ENCODE assay signal across 1 cellular context in the genomic region with DNA sequence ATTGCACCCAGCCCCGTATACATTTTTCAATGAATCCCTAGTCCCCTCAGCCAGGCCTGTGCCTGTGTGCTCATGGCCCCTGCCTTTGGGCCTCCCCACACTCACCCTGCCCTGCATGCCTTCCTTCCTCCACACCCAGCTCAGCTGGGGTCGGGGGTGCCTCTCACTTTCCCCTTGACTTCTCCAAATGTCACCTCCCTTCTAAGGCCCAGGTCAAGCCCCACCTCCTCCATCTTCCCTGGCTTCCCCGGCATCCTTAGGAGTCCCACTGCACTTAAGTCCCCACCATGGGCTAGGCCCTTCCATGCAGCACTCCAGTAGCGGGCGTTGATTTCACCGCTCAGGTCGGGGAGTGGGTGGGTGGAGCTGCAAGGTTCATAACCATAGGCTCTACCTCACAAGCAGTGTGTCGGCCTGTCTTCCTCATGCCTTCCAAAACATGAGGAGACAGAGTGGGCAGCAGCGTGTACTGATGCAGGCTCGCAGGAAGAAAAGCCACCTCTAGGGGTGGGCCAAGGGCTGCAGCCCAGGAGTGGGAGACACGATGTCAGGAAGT.
TF ChIP-seq lines count a peak whose summit lies in the region.

No MANE protein-coding gene starts in this region.

TF ChIP-seq in HepG2, 621 proteins besides CTCF, POLR2A, EP300 and RAD21:
- TF ChIP-seq ZNF83 (CRISPR knock-in tag; IDR thresholded peaks at IDR 0.05; ENCODE audit: borderline replicate concordance) (no peak), ZNF441 (CRISPR knock-in tag; IDR thresholded peaks at IDR 0.05; ENCODE audit: borderline replicate concordance) (no peak), HMGA1 (CRISPR knock-in tag; conservative IDR thresholded peaks at IDR 0.05) (no peak), STAG1 (CRISPR knock-in tag; IDR thresholded peaks at IDR 0.05) (no peak), ZNF792 (CRISPR knock-in tag; IDR thresholded peaks at IDR 0.05) (no peak), ZMAT3 (CRISPR knock-in tag; conservative IDR thresholded peaks at IDR 0.05) (no peak), EHMT2 (IDR thresholded peaks at IDR 0.05; ENCODE audit: borderline replicate concordance, low read depth, low read length) (no peak), CEBPB (IDR thresholded peaks at IDR 0.05; ENCODE audit: borderline replicate concordance, low read depth, low read length) (no peak), SP1 (IDR thresholded peaks at IDR 0.05) (no peak), SP1 (CRISPR knock-in tag; IDR thresholded peaks at IDR 0.05) (no peak), MIER2 (CRISPR knock-in tag; IDR thresholded peaks at IDR 0.05) (no peak), ATF1 (CRISPR knock-in tag; IDR thresholded peaks at IDR 0.05) (no peak), TGIF2 (CRISPR knock-in tag; IDR thresholded peaks at IDR 0.05) (no peak), RFXAP (CRISPR knock-in tag; IDR thresholded peaks at IDR 0.05; ENCODE audit: borderline replicate concordance) (no peak), FOXK1 (CRISPR knock-in tag; IDR thresholded peaks at IDR 0.05; ENCODE audit: borderline replicate concordance, low read depth) (no peak), SALL1 (CRISPR knock-in tag; IDR thresholded peaks at IDR 0.05) (no peak)
- TF ChIP-seq, protein P1, sequence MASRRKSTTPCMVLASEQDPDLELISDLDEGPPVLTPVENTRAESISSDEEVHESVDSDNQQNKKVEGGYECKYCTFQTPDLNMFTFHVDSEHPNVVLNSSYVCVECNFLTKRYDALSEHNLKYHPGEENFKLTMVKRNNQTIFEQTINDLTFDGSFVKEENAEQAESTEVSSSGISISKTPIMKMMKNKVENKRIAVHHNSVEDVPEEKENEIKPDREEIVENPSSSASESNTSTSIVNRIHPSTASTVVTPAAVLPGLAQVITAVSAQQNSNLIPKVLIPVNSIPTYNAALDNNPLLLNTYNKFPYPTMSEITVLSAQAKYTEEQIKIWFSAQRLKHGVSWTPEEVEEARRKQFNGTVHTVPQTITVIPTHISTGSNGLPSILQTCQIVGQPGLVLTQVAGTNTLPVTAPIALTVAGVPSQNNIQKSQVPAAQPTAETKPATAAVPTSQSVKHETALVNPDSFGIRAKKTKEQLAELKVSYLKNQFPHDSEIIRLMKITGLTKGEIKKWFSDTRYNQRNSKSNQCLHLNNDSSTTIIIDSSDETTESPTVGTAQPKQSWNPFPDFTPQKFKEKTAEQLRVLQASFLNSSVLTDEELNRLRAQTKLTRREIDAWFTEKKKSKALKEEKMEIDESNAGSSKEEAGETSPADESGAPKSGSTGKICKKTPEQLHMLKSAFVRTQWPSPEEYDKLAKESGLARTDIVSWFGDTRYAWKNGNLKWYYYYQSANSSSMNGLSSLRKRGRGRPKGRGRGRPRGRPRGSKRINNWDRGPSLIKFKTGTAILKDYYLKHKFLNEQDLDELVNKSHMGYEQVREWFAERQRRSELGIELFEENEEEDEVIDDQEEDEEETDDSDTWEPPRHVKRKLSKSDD (CRISPR knock-in tag; IDR thresholded peaks at IDR 0.05; ENCODE audit: low read depth) = no peak
- TF ChIP-seq, protein P2, sequence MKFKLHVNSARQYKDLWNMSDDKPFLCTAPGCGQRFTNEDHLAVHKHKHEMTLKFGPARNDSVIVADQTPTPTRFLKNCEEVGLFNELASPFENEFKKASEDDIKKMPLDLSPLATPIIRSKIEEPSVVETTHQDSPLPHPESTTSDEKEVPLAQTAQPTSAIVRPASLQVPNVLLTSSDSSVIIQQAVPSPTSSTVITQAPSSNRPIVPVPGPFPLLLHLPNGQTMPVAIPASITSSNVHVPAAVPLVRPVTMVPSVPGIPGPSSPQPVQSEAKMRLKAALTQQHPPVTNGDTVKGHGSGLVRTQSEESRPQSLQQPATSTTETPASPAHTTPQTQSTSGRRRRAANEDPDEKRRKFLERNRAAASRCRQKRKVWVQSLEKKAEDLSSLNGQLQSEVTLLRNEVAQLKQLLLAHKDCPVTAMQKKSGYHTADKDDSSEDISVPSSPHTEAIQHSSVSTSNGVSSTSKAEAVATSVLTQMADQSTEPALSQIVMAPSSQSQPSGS (CRISPR knock-in tag; IDR thresholded peaks at IDR 0.05) = no peak
- TF ChIP-seq, protein P3, sequence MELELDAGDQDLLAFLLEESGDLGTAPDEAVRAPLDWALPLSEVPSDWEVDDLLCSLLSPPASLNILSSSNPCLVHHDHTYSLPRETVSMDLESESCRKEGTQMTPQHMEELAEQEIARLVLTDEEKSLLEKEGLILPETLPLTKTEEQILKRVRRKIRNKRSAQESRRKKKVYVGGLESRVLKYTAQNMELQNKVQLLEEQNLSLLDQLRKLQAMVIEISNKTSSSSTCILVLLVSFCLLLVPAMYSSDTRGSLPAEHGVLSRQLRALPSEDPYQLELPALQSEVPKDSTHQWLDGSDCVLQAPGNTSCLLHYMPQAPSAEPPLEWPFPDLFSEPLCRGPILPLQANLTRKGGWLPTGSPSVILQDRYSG (CRISPR knock-in tag; IDR thresholded peaks at IDR 0.05) = no peak
- TF ChIP-seq, protein P4, sequence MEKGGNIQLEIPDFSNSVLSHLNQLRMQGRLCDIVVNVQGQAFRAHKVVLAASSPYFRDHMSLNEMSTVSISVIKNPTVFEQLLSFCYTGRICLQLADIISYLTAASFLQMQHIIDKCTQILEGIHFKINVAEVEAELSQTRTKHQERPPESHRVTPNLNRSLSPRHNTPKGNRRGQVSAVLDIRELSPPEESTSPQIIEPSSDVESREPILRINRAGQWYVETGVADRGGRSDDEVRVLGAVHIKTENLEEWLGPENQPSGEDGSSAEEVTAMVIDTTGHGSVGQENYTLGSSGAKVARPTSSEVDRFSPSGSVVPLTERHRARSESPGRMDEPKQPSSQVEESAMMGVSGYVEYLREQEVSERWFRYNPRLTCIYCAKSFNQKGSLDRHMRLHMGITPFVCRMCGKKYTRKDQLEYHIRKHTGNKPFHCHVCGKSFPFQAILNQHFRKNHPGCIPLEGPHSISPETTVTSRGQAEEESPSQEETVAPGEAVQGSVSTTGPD (CRISPR knock-in tag; IDR thresholded peaks at IDR 0.05) = no peak
